15 cellular contexts compared by ENCODE assay signal in genomic region chr13:101205408-101205807, GRCh38.
A peak's percentile ranks its signal among the peaks of the same experiment; 100 is the strongest.
DNase-seq lines count a peak whose midpoint lies in the region; ATAC-seq, FAIRE-seq and TF ChIP-seq lines count a peak whose summit lies in the region.
"Had no signal": no experiment of that assay in that cellular context is flagged by ENCODE, and none has a peak within 500 bp of the region (broad histone marks: within the 10 kb centered on the region; RNA-seq: fewer than 3 reads in every experiment).

No MANE protein-coding gene starts in this region.

- peak; percentile 71 for FAIRE-seq in islet of Langerhans (lab: Jason Lieb, UNC)

- peak; percentile 8 for DNase-seq in GM12865 (ENCODE audit: low read depth)
- DNase-seq in T-helper 2 cell treated with Interferon-gamma antibody and Interleukin-4, amounts not matched to agents 5 μg/mL and 100 μg/mL, for 36 hours (ENCODE audit: low spot score), result no peak
- DNase-seq: BE2C; CD4-positive, alpha-beta memory T cell; DND-41; GDM1; H9; IMR-90; KBM-7 had no signal

- no peaks in the 10 kb centered on the region for H3K4me1 Mint-ChIP-seq in T-helper 2 cell treated with Interferon-gamma antibody and Interleukin-4, amounts not matched to agents 5 μg/mL and 100 μg/mL, for 36 hours (ENCODE audit: low read depth)
- H3K4me1 Mint-ChIP-seq: CD4-positive, alpha-beta memory T cell; GM23338 had no signal

- no peak for TF ChIP-seq CTCF in GM12865 (IDR thresholded peaks at IDR 0.05; ENCODE audit: insufficient read depth, low read depth, low read length, missing control alignments)

- H3K4me3 ChIP-seq in GM12865 (ENCODE audit: low read depth, low read length), result no peak overlapping the region
- H3K4me3 ChIP-seq: GM23338 had no signal

- no peak overlapping the region for H3K4me3 Mint-ChIP-seq in T-helper 2 cell treated with Interferon-gamma antibody and Interleukin-4, amounts not matched to agents 5 μg/mL and 100 μg/mL, for 36 hours
- H3K4me3 Mint-ChIP-seq: CD4-positive, alpha-beta memory T cell; GM23338; H9 had no signal

- H3K27me3 Mint-ChIP-seq in T-helper 2 cell treated with Interferon-gamma antibody and Interleukin-4, amounts not matched to agents 5 μg/mL and 100 μg/mL, for 36 hours (ENCODE audit: low read depth), result no peaks in the 10 kb centered on the region

- H3K27ac Mint-ChIP-seq in T-helper 2 cell treated with Interferon-gamma antibody and Interleukin-4, amounts not matched to agents 5 μg/mL and 100 μg/mL, for 36 hours, result no peak overlapping the region
- H3K27ac Mint-ChIP-seq: CD4-positive, alpha-beta memory T cell; GM23338; H9 had no signal

- no peaks in the 10 kb centered on the region for H3K9me3 Mint-ChIP-seq in T-helper 2 cell treated with Interferon-gamma antibody and Interleukin-4, amounts not matched to agents 5 μg/mL and 100 μg/mL, for 36 hours

- peak; percentile 54 for ATAC-seq in GM18519 (IDR thresholded peaks at IDR 0.05; ENCODE audit: low FRiP score, unreplicated experiment)
- ATAC-seq in HG02870 (IDR thresholded peaks at IDR 0.05; ENCODE audit: unreplicated experiment), result peak; percentile 80
- no peak for ATAC-seq in HG02610 (IDR thresholded peaks at IDR 0.05; ENCODE audit: unreplicated experiment)
- ATAC-seq in GM21528 (IDR thresholded peaks at IDR 0.05; ENCODE audit: low FRiP score, unreplicated experiment), result no peak
- ATAC-seq: GM23338 had no signal

- no peaks in the 10 kb centered on the region for H3K36me3 Mint-ChIP-seq in T-helper 2 cell treated with Interferon-gamma antibody and Interleukin-4, amounts not matched to agents 5 μg/mL and 100 μg/mL, for 36 hours (ENCODE audit: low read depth)
- H3K36me3 Mint-ChIP-seq: CD4-positive, alpha-beta memory T cell had no signal

Comparison
In these comparisons a context has a peak if more than half of its experiments do, and no peak if none do; other contexts are left out.
1. ATAC-seq: peak in GM18519 (single experiment) and HG02870 (single experiment); none in HG02610 (single experiment) and GM21528 (single experiment).